Comparison of ENCODE assay signal across 10 cellular contexts in the genomic region with DNA sequence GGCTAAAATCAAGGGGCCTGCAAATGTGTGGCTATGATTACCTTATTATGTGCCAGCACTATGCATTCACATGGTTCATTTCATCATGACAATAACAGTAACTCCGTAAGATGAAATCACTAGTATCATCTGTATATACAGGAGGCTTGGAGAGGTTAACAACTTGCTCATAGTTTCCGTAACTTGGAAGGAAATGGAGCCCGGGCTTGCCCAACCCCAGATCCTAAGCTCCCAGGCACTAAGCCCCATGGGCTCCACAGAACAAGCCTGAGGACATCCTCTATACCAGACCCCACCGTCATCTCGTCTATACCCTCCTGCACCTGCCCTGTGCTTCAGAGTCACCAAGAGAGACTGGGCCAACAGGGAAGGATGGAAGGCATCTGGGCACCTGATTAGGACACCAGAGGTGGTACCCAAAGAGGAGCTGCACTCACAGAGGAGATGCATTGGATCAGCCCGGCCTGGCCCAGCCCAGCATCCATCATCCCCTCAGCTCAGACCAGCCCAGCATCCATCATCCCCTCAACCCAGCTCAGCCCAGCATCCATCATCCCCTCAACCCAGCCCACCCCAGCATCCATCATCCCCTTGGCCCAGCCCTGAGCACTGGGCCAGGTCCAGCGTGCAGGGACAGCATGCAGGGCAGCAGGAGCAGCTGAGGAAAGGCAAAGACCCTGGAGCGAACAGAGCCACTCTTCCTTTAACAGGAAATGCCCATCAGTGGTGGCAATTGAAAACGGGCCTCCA. TPM values are rescaled to one million over a fixed set of nuclear protein-coding genes. Genes with fewer than 3 reads are reported as not detected.
DNase-seq lines count a peak whose midpoint lies in the region; ATAC-seq and TF ChIP-seq lines count a peak whose summit lies in the region.
"Had no signal": no experiment of that assay in that cellular context is flagged by ENCODE, and none has a peak within 500 bp of the region (broad histone marks: within the 10 kb centered on the region; RNA-seq: fewer than 3 reads in every experiment).

No MANE protein-coding gene starts in this region.

- intact Hi-C loops in activated naive CD4-positive, alpha-beta T cell treated with anti-CD3 and anti-CD28 coated beads for 36 hours (cut with micrococcal nuclease), result no loop called here

- H3K9me3 Mint-ChIP-seq in activated naive CD4-positive, alpha-beta T cell treated with anti-CD3 and anti-CD28 coated beads for 36 hours, result no peaks in the 10 kb centered on the region
- H3K9me3 Mint-ChIP-seq in type B pancreatic cell, result no peaks in the 10 kb centered on the region

- H3K27me3 Mint-ChIP-seq in activated naive CD4-positive, alpha-beta T cell treated with anti-CD3 and anti-CD28 coated beads for 36 hours (ENCODE audit: low read depth), result no peaks in the 10 kb centered on the region
- peaks cover 3% of the 10 kb centered on the region for H3K27me3 Mint-ChIP-seq in type B pancreatic cell

- DNase-seq in activated naive CD4-positive, alpha-beta T cell treated with anti-CD3 and anti-CD28 coated beads for 36 hours, result no peak
- DNase-seq in activated naive CD4-positive, alpha-beta T cell treated with Interleukin-2 at 50 U/mL for 16 hours, result no peak
- peak; percentile 7 for DNase-seq in activated naive CD4-positive, alpha-beta T cell treated with anti-CD3 and anti-CD28 coated beads, Interleukin-2, amount 50 U/mL, for 16 hours
- DNase-seq in mesenteric fat pad (ENCODE audit: low spot score) (peak; percentile 67), type B pancreatic cell (ENCODE audit: extremely low spot score, unreplicated experiment) (peak; percentile 37), SHP77 treated with DMSO at 0.1 percent for 48 hours (lab: John Stamatoyannopoulos, UW) (no peak), NK-92 (lab: John Stamatoyannopoulos, UW; ENCODE audit: unreplicated experiment) (no peak)
- DNase-seq: amygdala, MV-4-11 had no signal

- peaks cover 86% of the 10 kb centered on the region for H3K4me1 Mint-ChIP-seq in activated naive CD4-positive, alpha-beta T cell treated with anti-CD3 and anti-CD28 coated beads for 36 hours (ENCODE audit: low read depth)
- peaks cover 52% of the 10 kb centered on the region for H3K4me1 Mint-ChIP-seq in type B pancreatic cell (ENCODE audit: unreplicated experiment)

- H3K36me3 Mint-ChIP-seq in activated naive CD4-positive, alpha-beta T cell treated with anti-CD3 and anti-CD28 coated beads for 36 hours (ENCODE audit: low read depth), result peaks cover 2% of the 10 kb centered on the region
- H3K36me3 Mint-ChIP-seq in type B pancreatic cell, result no peaks in the 10 kb centered on the region

- H3K27ac Mint-ChIP-seq in activated naive CD4-positive, alpha-beta T cell treated with anti-CD3 and anti-CD28 coated beads for 36 hours, result peak overlapping the region; percentile 11
- H3K27ac Mint-ChIP-seq in type B pancreatic cell, result no peak overlapping the region

- H3K4me3 Mint-ChIP-seq in activated naive CD4-positive, alpha-beta T cell treated with anti-CD3 and anti-CD28 coated beads for 36 hours, result no peak overlapping the region
- no peak overlapping the region for H3K4me3 Mint-ChIP-seq in type B pancreatic cell

- ATAC-seq in HG03135 (IDR thresholded peaks at IDR 0.05; ENCODE audit: unreplicated experiment), result no peak

- TF ChIP-seq CTCF in type B pancreatic cell (conservative IDR thresholded peaks at IDR 0.05), result no peak

- CTCF ChIA-PET in activated naive CD4-positive, alpha-beta T cell treated with anti-CD3 and anti-CD28 coated beads for 36 hours (lab: Charles Lee), result interaction anchor here (0.5 to 7.3 kb wide), 5 partner anchors 10 to 131 kb away, joined by 3 to 132 read pairs (median 3); no protein-coding TSS in a partner anchor

RNA-seq across cellular contexts. Expression of a gene that starts 28.5 kb away (rescaled TPM):
- 100 to 1,000 TPM; 112 to 117 TPM for total RNA-seq in activated naive CD4-positive, alpha-beta T cell treated with anti-CD3 and anti-CD28 coated beads for 36 hours
- 39.6 TPM for total RNA-seq in mesenteric fat pad
- total RNA-seq in type B pancreatic cell (ENCODE audit: low replicate concordance), result 27.1 and 33.3 TPM in 2 replicates

RNA-seq across cellular contexts. Expression of a gene that starts 36.8 kb away (rescaled TPM):
- total RNA-seq in activated naive CD4-positive, alpha-beta T cell treated with anti-CD3 and anti-CD28 coated beads for 36 hours, result 10 to 100 TPM; 11.3 to 13.9 TPM
- 3.5 TPM for total RNA-seq in mesenteric fat pad
- 6.3 and 11.1 TPM in 2 replicates for total RNA-seq in type B pancreatic cell (ENCODE audit: low replicate concordance)

Comparison
In these comparisons a context has a peak if more than half of its experiments do, and no peak if none do; other contexts are left out.
1. DNase-seq: peak in activated naive CD4-positive, alpha-beta T cell treated with anti-CD3 and anti-CD28 coated beads, Interleukin-2, amount 50 U/mL, for 16 hours (single experiment), mesenteric fat pad (single experiment) and type B pancreatic cell (single experiment); none in activated naive CD4-positive, alpha-beta T cell treated with anti-CD3 and anti-CD28 coated beads for 36 hours (single experiment), activated naive CD4-positive, alpha-beta T cell treated with Interleukin-2 at 50 U/mL for 16 hours (single experiment), SHP77 treated with DMSO at 0.1 percent for 48 hours (single experiment) and NK-92 (single experiment).